ENCODE assay signal across 8 cellular contexts in genomic region chr22:31497148-31497938, GRCh38. TPM values are rescaled to one million over a fixed set of nuclear protein-coding genes. Genes with fewer than 3 reads are reported as not detected.
DNase-seq lines count a peak whose midpoint lies in the region; ATAC-seq and TF ChIP-seq lines count a peak whose summit lies in the region.

No MANE protein-coding gene starts in this region.

- H3K4me2 ChIP-seq in Karpas-422 (ENCODE audit: low read depth, low read length, poor library complexity, severe bottlenecking) = peak overlapping the region; percentile 86

- H3K9ac ChIP-seq in Karpas-422 (ENCODE audit: low read length) (peak overlapping the region; percentile 94), colonic mucosa (ENCODE audit: low read depth in 2 of 2, low read length in 2 of 2) (peak overlapping the region; percentile 76 to 93)

- no peaks in the 10 kb centered on the region for H4K20me1 ChIP-seq in Karpas-422 (ENCODE audit: insufficient read depth, low read depth, low read length)

- peaks cover 53% of the 10 kb centered on the region for H3K79me2 ChIP-seq in Karpas-422 (ENCODE audit: low read length)

- POLR2A ChIA-PET in BJ (lab: Charles Lee) = no interaction called here

- no peak for DNase-seq in BJ (ENCODE audit: low read depth)
- DNase-seq in Karpas-422 = no peak
- no peak for DNase-seq in colonic mucosa
- no peak for DNase-seq in natural killer cell
- DNase-seq in hepatic stellate cell (ENCODE audit: low spot score) = no peak
- DNase-seq in GM19238 (ENCODE audit: insufficient read length, low spot score) = no peak
- DNase-seq in NCI-H524 treated with DMSO at 0.1 percent for 48 hours (lab: John Stamatoyannopoulos, UW) = no peak

- ATAC-seq in natural killer cell (peak; percentile 21 to 45 (median 37)), GM19452 (IDR thresholded peaks at IDR 0.05; ENCODE audit: unreplicated experiment) (no peak)

- H3K9me2 ChIP-seq in Karpas-422 (replicated peaks; ENCODE audit: insufficient read depth, low read length) = no peaks in the 10 kb centered on the region

- H2AFZ ChIP-seq in Karpas-422 (ENCODE audit: low read length) = no peak overlapping the region; the same call in 1 of the 2 replicates

- H3K4me3 Mint-ChIP-seq in natural killer cell = peak overlapping the region; percentile 93

- H3K27ac ChIP-seq in Karpas-422 (ENCODE audit: low read length) = peak overlapping the region; percentile 96
- H3K27ac ChIP-seq in colonic mucosa = peak overlapping the region; percentile 89

- H3K27me3 Mint-ChIP-seq in natural killer cell (ENCODE audit: low read depth in 2 of 2) = no peaks in the 10 kb centered on the region

- H3K36me3 Mint-ChIP-seq in natural killer cell = no peaks in the 10 kb centered on the region

- peak overlapping the region; percentile 92 to 94 for H3K27ac Mint-ChIP-seq in natural killer cell

- H3K4me3 ChIP-seq in BJ (ENCODE audit: low read depth, low read length) = peak overlapping the region; percentile 94
- H3K4me3 ChIP-seq in Karpas-422 (ENCODE audit: low read length) = peak overlapping the region; percentile 90
- peak overlapping the region; percentile 89 for H3K4me3 ChIP-seq in colonic mucosa

- H3K4me1 Mint-ChIP-seq in natural killer cell = peaks cover 19 to 21% of the 10 kb centered on the region in 2 donors

- H3K27me3 ChIP-seq in BJ (ENCODE audit: control insufficient read depth, insufficient read depth, low read length) = no peaks in the 10 kb centered on the region
- no peaks in the 10 kb centered on the region for H3K27me3 ChIP-seq in Karpas-422 (ENCODE audit: low read length)
- no peaks in the 10 kb centered on the region for H3K27me3 ChIP-seq in colonic mucosa

- H3K36me3 ChIP-seq in BJ (ENCODE audit: control insufficient read depth, insufficient read depth, low read length) = no peaks in the 10 kb centered on the region; the same call in 1 of the 2 replicates
- H3K36me3 ChIP-seq in Karpas-422 (ENCODE audit: insufficient read depth, low read length) = no peaks in the 10 kb centered on the region
- H3K36me3 ChIP-seq in colonic mucosa = no peaks in the 10 kb centered on the region

- no peak for TF ChIP-seq CTCF in BJ (IDR thresholded peaks at IDR 0.05; ENCODE audit: insufficient read depth, low read depth, low read length)
- TF ChIP-seq CTCF in colonic mucosa (IDR thresholded peaks at IDR 0.05) = no peak
- TF ChIP-seq CTCF in natural killer cell (IDR thresholded peaks at IDR 0.05) = no peak

- H3K9me3 ChIP-seq in Karpas-422 (ENCODE audit: low read length) (no peaks in the 10 kb centered on the region), colonic mucosa (no peaks in the 10 kb centered on the region)

- H3K4me1 ChIP-seq in Karpas-422 (ENCODE audit: low read length) = peaks cover 33% of the 10 kb centered on the region
- H3K4me1 ChIP-seq in colonic mucosa = no peaks in the 10 kb centered on the region

- CTCF ChIA-PET in BJ (lab: Yijun Ruan, JAX) = interaction anchor here (1.1 kb wide), 1 partner anchor 10 kb away, joined by 3 read pairs; no protein-coding TSS in a partner anchor

- intact Hi-C loops in colonic mucosa (cut with DNase I) = no loop called here
- intact Hi-C loops in natural killer cell (cut with micrococcal nuclease) = loop anchor here (2.0 to 10.0 kb wide), 3 partner anchors 133 to 255 kb away; partner anchors contain the start of genes DEPDC5, PATZ1 and PRR14L

- H3K9me3 Mint-ChIP-seq in natural killer cell = no peaks in the 10 kb centered on the region

RNA-seq across cellular contexts. Expression of gene SFI1, which starts 1.0 kb away (rescaled TPM):
- 5.0 and 7.1 TPM in 2 replicates for polyA plus RNA-seq in BJ (2011; rRNA removed)
- 8.3 and 12.1 TPM in 2 replicates for polyA minus RNA-seq in BJ (2011; rRNA and poly(A)+ RNA removed)
- 43.2 and 59.5 TPM in 2 replicates for total RNA-seq in Karpas-422 (2014; rRNA removed; shearing (Covaris generic); ENCODE audit: low replicate concordance)
- 10 to 100 TPM; 24.1 to 47.8 TPM for total RNA-seq in colonic mucosa
- total RNA-seq in natural killer cell = 100 to 1,000 TPM; 208 to 225 (median 217) TPM

RNA-seq across cellular contexts. Expression of gene EIF4ENIF1, which starts 7.7 kb away (rescaled TPM):
- 16.9 and 20.4 TPM in 2 replicates for polyA plus RNA-seq in BJ (2011; rRNA removed)
- polyA minus RNA-seq in BJ (2011; rRNA and poly(A)+ RNA removed) = 18.9 and 27.2 TPM in 2 replicates
- total RNA-seq in Karpas-422 (2014; rRNA removed; shearing (Covaris generic); ENCODE audit: low replicate concordance) = 25.4 and 36.1 TPM in 2 replicates
- 10 to 100 TPM; 25.2 to 25.4 TPM for total RNA-seq in colonic mucosa
- total RNA-seq in natural killer cell = 10 to 100 TPM; 31.1 to 41.7 (median 41.2) TPM
